In genomic region chr2:177200419-177200818, GRCh38 we compare ENCODE assay signal across 2 cellular contexts.
TF ChIP-seq lines count a peak whose summit lies in the region.

No MANE protein-coding gene starts in this region.

TF ChIP-seq in K562, 482 proteins besides CTCF, POLR2A, EP300 and RAD21:
- TF ChIP-seq ZBTB33 (CRISPR knock-in tag; IDR thresholded peaks at IDR 0.05) = peak; percentile 78

TF ChIP-seq in HepG2, 621 proteins besides CTCF, POLR2A, EP300 and RAD21:
- TF ChIP-seq ZBTB33 (CRISPR knock-in tag; IDR thresholded peaks at IDR 0.05) (peak; percentile 98), NR2F6 (IDR thresholded peaks at IDR 0.05) (peak; percentile 39), NR2F6 (CRISPR knock-in tag; IDR thresholded peaks at IDR 0.05) (peak; percentile 55; the same call in 1 of the 2 replicates), ZNF460 (CRISPR knock-in tag; IDR thresholded peaks at IDR 0.05; ENCODE audit: borderline replicate concordance) (peak; percentile 26; the same call in 1 of the 2 replicates), HNF4A (CRISPR knock-in tag; IDR thresholded peaks at IDR 0.05) (peak; percentile 31; the same call in 1 of the 2 replicates), ZNF768 (CRISPR knock-in tag; IDR thresholded peaks at IDR 0.05) (0 out of 2 replicates have a peak, but pooled peaks have one; percentile 22), POGZ (CRISPR knock-in tag; IDR thresholded peaks at IDR 0.05) (0 out of 2 replicates have a peak, but pooled peaks have one; percentile 26), ZMYM2 (CRISPR knock-in tag; IDR thresholded peaks at IDR 0.05) (0 out of 2 replicates have a peak, but pooled peaks have one; percentile 22), ZMYM3 (CRISPR knock-in tag; IDR thresholded peaks at IDR 0.05) (peak; percentile 38; the same call in 1 of the 2 replicates), NR2F1 (CRISPR knock-in tag; IDR thresholded peaks at IDR 0.05) (0 out of 4 replicates have a peak, but pooled peaks of 1 of the 2 experiments have one; percentile 25)
- TF ChIP-seq, protein P1, sequence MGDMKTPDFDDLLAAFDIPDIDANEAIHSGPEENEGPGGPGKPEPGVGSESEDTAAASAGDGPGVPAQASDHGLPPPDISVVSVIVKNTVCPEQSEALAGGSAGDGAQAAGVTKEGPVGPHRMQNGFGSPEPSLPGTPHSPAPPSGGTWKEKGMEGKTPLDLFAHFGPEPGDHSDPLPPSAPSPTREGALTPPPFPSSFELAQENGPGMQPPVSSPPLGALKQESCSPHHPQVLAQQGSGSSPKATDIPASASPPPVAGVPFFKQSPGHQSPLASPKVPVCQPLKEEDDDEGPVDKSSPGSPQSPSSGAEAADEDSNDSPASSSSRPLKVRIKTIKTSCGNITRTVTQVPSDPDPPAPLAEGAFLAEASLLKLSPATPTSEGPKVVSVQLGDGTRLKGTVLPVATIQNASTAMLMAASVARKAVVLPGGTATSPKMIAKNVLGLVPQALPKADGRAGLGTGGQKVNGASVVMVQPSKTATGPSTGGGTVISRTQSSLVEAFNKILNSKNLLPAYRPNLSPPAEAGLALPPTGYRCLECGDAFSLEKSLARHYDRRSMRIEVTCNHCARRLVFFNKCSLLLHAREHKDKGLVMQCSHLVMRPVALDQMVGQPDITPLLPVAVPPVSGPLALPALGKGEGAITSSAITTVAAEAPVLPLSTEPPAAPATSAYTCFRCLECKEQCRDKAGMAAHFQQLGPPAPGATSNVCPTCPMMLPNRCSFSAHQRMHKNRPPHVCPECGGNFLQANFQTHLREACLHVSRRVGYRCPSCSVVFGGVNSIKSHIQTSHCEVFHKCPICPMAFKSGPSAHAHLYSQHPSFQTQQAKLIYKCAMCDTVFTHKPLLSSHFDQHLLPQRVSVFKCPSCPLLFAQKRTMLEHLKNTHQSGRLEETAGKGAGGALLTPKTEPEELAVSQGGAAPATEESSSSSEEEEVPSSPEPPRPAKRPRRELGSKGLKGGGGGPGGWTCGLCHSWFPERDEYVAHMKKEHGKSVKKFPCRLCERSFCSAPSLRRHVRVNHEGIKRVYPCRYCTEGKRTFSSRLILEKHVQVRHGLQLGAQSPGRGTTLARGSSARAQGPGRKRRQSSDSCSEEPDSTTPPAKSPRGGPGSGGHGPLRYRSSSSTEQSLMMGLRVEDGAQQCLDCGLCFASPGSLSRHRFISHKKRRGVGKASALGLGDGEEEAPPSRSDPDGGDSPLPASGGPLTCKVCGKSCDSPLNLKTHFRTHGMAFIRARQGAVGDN (CRISPR knock-in tag; IDR thresholded peaks at IDR 0.05) = peak; percentile 15; the same call in 1 of the 2 replicates
- TF ChIP-seq, protein P2, sequence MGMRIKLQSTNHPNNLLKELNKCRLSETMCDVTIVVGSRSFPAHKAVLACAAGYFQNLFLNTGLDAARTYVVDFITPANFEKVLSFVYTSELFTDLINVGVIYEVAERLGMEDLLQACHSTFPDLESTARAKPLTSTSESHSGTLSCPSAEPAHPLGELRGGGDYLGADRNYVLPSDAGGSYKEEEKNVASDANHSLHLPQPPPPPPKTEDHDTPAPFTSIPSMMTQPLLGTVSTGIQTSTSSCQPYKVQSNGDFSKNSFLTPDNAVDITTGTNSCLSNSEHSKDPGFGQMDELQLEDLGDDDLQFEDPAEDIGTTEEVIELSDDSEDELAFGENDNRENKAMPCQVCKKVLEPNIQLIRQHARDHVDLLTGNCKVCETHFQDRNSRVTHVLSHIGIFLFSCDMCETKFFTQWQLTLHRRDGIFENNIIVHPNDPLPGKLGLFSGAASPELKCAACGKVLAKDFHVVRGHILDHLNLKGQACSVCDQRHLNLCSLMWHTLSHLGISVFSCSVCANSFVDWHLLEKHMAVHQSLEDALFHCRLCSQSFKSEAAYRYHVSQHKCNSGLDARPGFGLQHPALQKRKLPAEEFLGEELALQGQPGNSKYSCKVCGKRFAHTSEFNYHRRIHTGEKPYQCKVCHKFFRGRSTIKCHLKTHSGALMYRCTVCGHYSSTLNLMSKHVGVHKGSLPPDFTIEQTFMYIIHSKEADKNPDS (CRISPR knock-in tag; IDR thresholded peaks at IDR 0.05) = 0 out of 2 replicates have a peak, but pooled peaks have one; percentile 52
- TF ChIP-seq, protein P3, sequence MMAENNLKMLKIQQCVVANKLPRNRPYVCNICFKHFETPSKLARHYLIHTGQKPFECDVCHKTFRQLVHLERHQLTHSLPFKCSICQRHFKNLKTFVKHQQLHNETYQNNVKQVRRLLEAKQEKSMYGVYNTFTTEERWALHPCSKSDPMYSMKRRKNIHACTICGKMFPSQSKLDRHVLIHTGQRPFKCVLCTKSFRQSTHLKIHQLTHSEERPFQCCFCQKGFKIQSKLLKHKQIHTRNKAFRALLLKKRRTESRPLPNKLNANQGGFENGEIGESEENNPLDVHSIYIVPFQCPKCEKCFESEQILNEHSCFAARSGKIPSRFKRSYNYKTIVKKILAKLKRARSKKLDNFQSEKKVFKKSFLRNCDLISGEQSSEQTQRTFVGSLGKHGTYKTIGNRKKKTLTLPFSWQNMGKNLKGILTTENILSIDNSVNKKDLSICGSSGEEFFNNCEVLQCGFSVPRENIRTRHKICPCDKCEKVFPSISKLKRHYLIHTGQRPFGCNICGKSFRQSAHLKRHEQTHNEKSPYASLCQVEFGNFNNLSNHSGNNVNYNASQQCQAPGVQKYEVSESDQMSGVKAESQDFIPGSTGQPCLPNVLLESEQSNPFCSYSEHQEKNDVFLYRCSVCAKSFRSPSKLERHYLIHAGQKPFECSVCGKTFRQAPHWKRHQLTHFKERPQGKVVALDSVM (CRISPR knock-in tag; IDR thresholded peaks at IDR 0.05) = peak; percentile 85
